8 cellular contexts compared by ENCODE assay signal in the genomic region with DNA sequence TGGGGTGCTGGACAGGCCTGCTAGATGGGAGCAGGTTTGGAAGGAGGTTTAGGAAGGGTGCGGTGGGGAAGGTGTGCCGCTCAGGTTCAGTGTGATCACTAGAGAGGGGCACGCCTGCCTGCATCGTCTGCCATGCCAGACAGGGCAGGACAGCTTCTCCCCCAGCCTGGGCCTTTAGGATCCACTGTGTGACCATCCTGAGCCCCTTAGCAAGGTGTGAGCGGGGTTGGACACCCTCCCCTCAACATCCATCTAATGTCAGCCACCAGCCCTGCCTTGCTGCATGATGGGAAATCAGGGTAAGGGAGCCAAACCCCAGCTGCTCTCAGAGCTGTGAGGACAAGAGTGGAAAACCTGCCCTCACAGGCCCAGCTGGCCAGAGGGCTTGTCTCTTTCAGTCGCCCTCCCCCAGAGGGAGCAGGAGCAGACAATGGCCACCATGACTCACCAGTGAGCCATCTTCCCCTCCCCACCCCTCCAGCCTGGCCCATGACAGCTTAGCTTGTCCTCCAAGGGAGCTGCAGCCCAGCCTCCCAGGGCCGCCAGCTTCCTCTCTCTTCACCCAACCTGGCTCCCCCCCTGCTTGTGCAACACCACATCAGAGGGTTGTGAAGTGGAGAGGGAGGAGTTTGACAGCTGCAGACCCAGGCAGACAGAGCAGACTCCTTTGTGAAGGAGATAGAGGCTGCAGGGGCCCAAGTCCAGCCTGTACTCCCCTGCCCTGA. TPM values are rescaled to one million over a fixed set of nuclear protein-coding genes. Genes with fewer than 3 reads are reported as not detected.
DNase-seq lines count a peak whose midpoint lies in the region; ATAC-seq, FAIRE-seq and TF ChIP-seq lines count a peak whose summit lies in the region.

No MANE protein-coding gene starts in this region.

- no peaks in the 10 kb centered on the region for H3K9me3 ChIP-seq in HEK293 (ENCODE audit: control insufficient read depth, insufficient read depth, low read depth, low read length)
- no peaks in the 10 kb centered on the region for H3K9me3 ChIP-seq in H1 (ENCODE audit: insufficient read depth in 2 of 2, low read depth in 1 of 2, low read length in 1 of 2)
- H3K9me3 ChIP-seq in mesenchymal stem cell (ENCODE audit: control insufficient read depth, low read length), result no peaks in the 10 kb centered on the region

- H3K9ac ChIP-seq in H1 (replicated peaks in 1 of 4; ENCODE audit: extremely low read depth in 1 of 4, low read depth in 3 of 4, low read length in 3 of 4), result no peak overlapping the region
- peak overlapping the region; percentile 29 for H3K9ac ChIP-seq in mesenchymal stem cell (ENCODE audit: low read length)

- TF ChIP-seq CTCF in HEK293 (tag by site-specific recombination; IDR thresholded peaks at IDR 0.05), result no peak; the same call in 1 of the 2 replicates
- TF ChIP-seq CTCF in H1 (IDR thresholded peaks at IDR 0.05; ENCODE audit: control extremely low read depth in 1 of 3, insufficient read depth in 1 of 3, low read depth in 1 of 3, low read length in 3 of 3), result no peak

- peak in 1 of 2 experiments; percentile 62; a peak in 2 of 3 replicates for TF ChIP-seq POLR2A in H1 (IDR thresholded peaks at IDR 0.05; ENCODE audit: control extremely low read depth in 1 of 2, low read depth in 2 of 2, low read length in 2 of 2)

- H2BK12ac ChIP-seq in H1 (ENCODE audit: low read depth, low read length) (peak overlapping the region; percentile 97), mesenchymal stem cell (ENCODE audit: low read length in 2 of 2) (peak overlapping the region; percentile 87 to 98)

- DNase-seq in ACHN (peak; percentile 98), NOMO-1 treated with DMSO at 0.1 percent for 48 hours (lab: John Stamatoyannopoulos, UW; ENCODE audit: unreplicated experiment) (peak; percentile 99), H1 (ENCODE audit: low read depth in 1 of 2, low spot score in 2 of 2) (peak; percentile 73 to 87), mesenchymal stem cell (peak; percentile 99)
- DNase-seq in activated CD8-positive, alpha-beta memory T cell treated with anti-CD3 and anti-CD28 coated beads, Interleukin-2, amount 50 U/mL, for 24 hours (ENCODE audit: extremely low read depth), result peak; percentile 60
- peak; percentile 80 for DNase-seq in stimulated activated CD8-positive, alpha-beta memory T cell treated with anti-CD3 and anti-CD28 coated beads, Interleukin-12 subunit alpha, Interleukin-12 subunit beta, amount 100 ng/mL, for 4 hours (ENCODE audit: low read depth)

- H4K20me1 ChIP-seq in H1 (replicated peaks in 1 of 2; ENCODE audit: control insufficient read depth in 1 of 2, insufficient read depth in 2 of 2, low read length in 2 of 2), result no peaks in the 10 kb centered on the region

- H2BK20ac ChIP-seq in H1 (ENCODE audit: low read length), result peak overlapping the region; percentile 68

- no peaks in the 10 kb centered on the region for H3K23me2 ChIP-seq in H1 (ENCODE audit: low read depth, low read length)

- peak overlapping the region; percentile 17 for H3K56ac ChIP-seq in H1 (replicated peaks; ENCODE audit: insufficient read length, low read depth, low read length)

- H3K4me1 ChIP-seq in HEK293 (ENCODE audit: control insufficient read depth, insufficient read depth, low read length) (no peaks in the 10 kb centered on the region), H1 (replicated peaks in 1 of 4; ENCODE audit: control insufficient read depth in 3 of 4, insufficient read depth in 4 of 4, low read length in 3 of 4) (peaks cover 9 to 26% (median 18%) of the 10 kb centered on the region in 4 experiments), mesenchymal stem cell (ENCODE audit: control insufficient read depth, insufficient read depth, low read depth, low read length) (peaks cover 39% of the 10 kb centered on the region)

- WGBS in H1 (ENCODE audit: extremely low coverage in 1 of 2, insufficient coverage in 1 of 2, insufficient read length in 1 of 2, insufficient replicate concordance in 2 of 2, low coverage in 1 of 2, low lambda C conversion rate in 2 of 2, missing lambda C conversion rate in 1 of 2), 2 experiments, result 65% methylated on average over 7 of the region's 7 CpGs; no CpG with 5 or more reads in 1 of the 2 experiments
- 70% methylated on average over 6 of the region's 7 CpGs for WGBS in mesenchymal stem cell

- no peak overlapping the region for H3K4me3 ChIP-seq in HEK293 (ENCODE audit: low read depth, low read length)
- no peak overlapping the region for H3K4me3 ChIP-seq in H1 (ENCODE audit: extremely low read depth in 1 of 4, insufficient read depth in 2 of 4, low read depth in 3 of 4, low read length in 4 of 4)
- no peak overlapping the region for H3K4me3 ChIP-seq in mesenchymal stem cell (ENCODE audit: insufficient read depth in 1 of 2, low read depth in 1 of 2, low read length in 2 of 2)

- peak overlapping the region; percentile 85 for H3K4ac ChIP-seq in H1 (replicated peaks; ENCODE audit: insufficient read length, low read depth, low read length)
- peak overlapping the region; percentile 79 to 84 for H3K4ac ChIP-seq in mesenchymal stem cell (ENCODE audit: low read depth in 1 of 2, low read length in 2 of 2)

- ATAC-seq in HG02678 (IDR thresholded peaks at IDR 0.05; ENCODE audit: unreplicated experiment), result no peak

- H3K14ac ChIP-seq in H1 (ENCODE audit: insufficient read length), result no peak overlapping the region
- peak overlapping the region in 1 of 2 experiments; percentile 63 for H3K14ac ChIP-seq in mesenchymal stem cell (ENCODE audit: low read length in 2 of 2)

- POLR2A ChIA-PET in HEK293 (lab: Yijun Ruan, JAX) (interaction anchor here (0.7 to 2.3 kb wide), 8 partner anchors 11 to 37 kb away, joined by 3 to 23 read pairs (median 5); a partner anchor contains a TSS), H1 (lab: Charles Lee; ENCODE audit: partially characterized antibody) (interaction anchor here (1.1 to 2.8 kb wide), 6 partner anchors 9 to 40 kb away, joined by 5 to 21 read pairs (median 8); a partner anchor contains a TSS)

- H3K27ac ChIP-seq in HEK293 (ENCODE audit: extremely low read depth, low read depth, low read length) (no peak overlapping the region), H1 (ENCODE audit: low read depth, low read length) (peak overlapping the region; percentile 56; the same call in 1 of the 2 replicates), mesenchymal stem cell (ENCODE audit: low read length, poor library complexity, severe bottlenecking) (peak overlapping the region; percentile 93)

- no peak for TF ChIP-seq EP300 in H1 (IDR thresholded peaks at IDR 0.05; ENCODE audit: borderline replicate concordance in 1 of 2, low read depth in 2 of 2, low read length in 2 of 2)

- H2AK5ac ChIP-seq in H1 (ENCODE audit: low read depth, low read length), result peak overlapping the region; percentile 91
- H2AK5ac ChIP-seq in mesenchymal stem cell (ENCODE audit: low read length, severe bottlenecking), result peak overlapping the region; percentile 96

- H3K18ac ChIP-seq in H1 (ENCODE audit: extremely low read depth, low read length), result peak overlapping the region; percentile 66
- H3K18ac ChIP-seq in mesenchymal stem cell (ENCODE audit: low read depth in 1 of 2, low read length in 2 of 2), result peak overlapping the region; percentile 85 to 93

- H3K79me1 ChIP-seq in H1 (ENCODE audit: low read depth, low read length) (no peaks in the 10 kb centered on the region), mesenchymal stem cell (replicated peaks; ENCODE audit: low read length, poor library complexity, severe bottlenecking) (no peaks in the 10 kb centered on the region)

- CTCF ChIA-PET in HEK293 (lab: Yijun Ruan, JAX), result interaction anchor here (0.6 to 4.7 kb wide), 9 partner anchors 10 to 239 kb away, joined by 3 to 39 read pairs (median 7); no protein-coding TSS in a partner anchor
- CTCF ChIA-PET in H1 (lab: Charles Lee; ENCODE audit: partially characterized antibody), result interaction anchor here (1.6 to 42.6 kb wide), 4 partner anchors 10 to 166 kb away, joined by 3 to 2424 read pairs (median 38); a partner anchor contains a TSS

- H2AFZ ChIP-seq in H1 (ENCODE audit: low read length), result no peak overlapping the region
- no peak overlapping the region for H2AFZ ChIP-seq in mesenchymal stem cell (ENCODE audit: low read depth, low read length)

- peak overlapping the region; percentile 31 for H4K5ac ChIP-seq in H1 (ENCODE audit: insufficient read length, low read depth, low read length)

- H2BK120ac ChIP-seq in H1 (replicated peaks; ENCODE audit: low read depth, low read length), result peak overlapping the region; percentile 12
- H2BK120ac ChIP-seq in mesenchymal stem cell (ENCODE audit: low read depth, low read length), result peak overlapping the region; percentile 75

- H3K79me2 ChIP-seq in H1 (ENCODE audit: control insufficient read depth in 1 of 2, insufficient read depth in 2 of 2, low read length in 2 of 2), result no peaks in the 10 kb centered on the region

- no peak; a peak in 2 of 4 replicates for TF ChIP-seq RAD21 in H1 (IDR thresholded peaks at IDR 0.05 in 1 of 2, conservative IDR thresholded peaks at IDR 0.05 in 1 of 2; ENCODE audit: low read depth in 2 of 2, low read length in 2 of 2)

- no peak for FAIRE-seq in H1 (lab: Jason Lieb, UNC)

- no peaks in the 10 kb centered on the region; a peak in 1 of 7 replicates for H3K27me3 ChIP-seq in H1 (replicated peaks in 1 of 4; ENCODE audit: control insufficient read depth in 3 of 4, extremely low read depth in 1 of 4, insufficient read depth in 3 of 4, low read length in 3 of 4)
- no peaks in the 10 kb centered on the region for H3K27me3 ChIP-seq in mesenchymal stem cell (ENCODE audit: control insufficient read depth in 1 of 2, insufficient read depth in 1 of 2, low read length in 2 of 2)

- peak overlapping the region; percentile 95 for H4K91ac ChIP-seq in H1 (replicated peaks; ENCODE audit: insufficient read length, low read length)
- peak overlapping the region; percentile 88 for H4K91ac ChIP-seq in mesenchymal stem cell (ENCODE audit: low read length)

- in situ Hi-C loops in ACHN (cut with HindIII; ENCODE audit: low pct_ligation_motif_present, low pct_unique_long_range_greater_than_20kb, low sequenced_read_pairs), result no loop called here

- peak overlapping the region; percentile 85; the same call in 1 of the 2 replicates for H2BK15ac ChIP-seq in H1 (ENCODE audit: low read length)
- peak overlapping the region; percentile 86 for H2BK15ac ChIP-seq in mesenchymal stem cell (ENCODE audit: low read depth, poor library complexity, severe bottlenecking)

- H3K23ac ChIP-seq in H1 (ENCODE audit: insufficient read length) (no peak overlapping the region), mesenchymal stem cell (ENCODE audit: low read length in 2 of 2) (no peak overlapping the region)

- H2BK5ac ChIP-seq in H1 (ENCODE audit: low read depth, low read length) (peak overlapping the region; percentile 90; the same call in 1 of the 2 replicates), mesenchymal stem cell (ENCODE audit: low read depth, low read length, poor library complexity, severe bottlenecking) (peak overlapping the region; percentile 36)

- H3K4me2 ChIP-seq in H1 (ENCODE audit: insufficient read depth in 1 of 2, low read depth in 2 of 2, low read length in 2 of 2), result peak overlapping the region; percentile 6 to 41; a peak in 2 of 4 replicates
- H3K4me2 ChIP-seq in mesenchymal stem cell (ENCODE audit: low read length, poor library complexity, severe bottlenecking), result no peak overlapping the region

- H4K8ac ChIP-seq in H1 (ENCODE audit: extremely low read depth, insufficient read depth, low read length) (no peak overlapping the region), mesenchymal stem cell (ENCODE audit: low read length) (peak overlapping the region; percentile 30)

- H3K36me3 ChIP-seq in HEK293 (ENCODE audit: control insufficient read depth in 2 of 2, insufficient read depth in 1 of 2, low read length in 2 of 2), result no peaks in the 10 kb centered on the region
- H3K36me3 ChIP-seq in H1 (ENCODE audit: control insufficient read depth in 2 of 4, insufficient read depth in 4 of 4, low read length in 3 of 4), result no peaks in the 10 kb centered on the region
- no peaks in the 10 kb centered on the region for H3K36me3 ChIP-seq in mesenchymal stem cell (ENCODE audit: control insufficient read depth in 1 of 2, insufficient read depth in 2 of 2, low read depth in 1 of 2, low read length in 2 of 2)

RNA-seq across cellular contexts. Expression of a gene that starts 37.0 kb away (rescaled TPM):
- total RNA-seq in H1 (2021; fragmentation: NEBNext Ultra II Directional; extraction: Animal tissue kit (Norgen Biotek cat#: 25700)), result 12.7 and 12.9 TPM in 2 replicates
- 9.4 and 14.5 TPM in 2 replicates for polyA plus RNA-seq in H1 (2011; rRNA removed)
- 8.0 TPM for polyA plus RNA-seq in H1 (2011; cell fraction: cytosol; rRNA removed)
- polyA plus RNA-seq in H1 (2011; cell fraction: nucleus; rRNA removed), result 13.3 TPM
- 13.2 to 13.7 TPM (median 13.5 TPM) in 4 replicates for polyA plus RNA-seq in H1 (2012, experiment 1 of 2)
- polyA plus RNA-seq in H1 (2012, experiment 2 of 2), result 12.2 TPM
- 5.4 TPM for polyA plus RNA-seq in H1 (2013, experiment 1 of 2)
- 5.1 TPM for polyA plus RNA-seq in H1 (2013, experiment 2 of 2)
- polyA minus RNA-seq in H1 (2011; rRNA and poly(A)+ RNA removed), result 12.4 and 13.8 TPM in 2 replicates
- polyA minus RNA-seq in H1 (2011; cell fraction: cytosol; rRNA and poly(A)+ RNA removed), result 15.0 TPM
- polyA minus RNA-seq in H1 (2011; cell fraction: nucleus; rRNA and poly(A)+ RNA removed), result 13.2 TPM
- polyA plus RNA-seq in mesenchymal stem cell (2013, experiment 1 of 2), result 2.9 TPM
- 2.9 TPM for polyA plus RNA-seq in mesenchymal stem cell (2013, experiment 2 of 2)

RNA-seq across cellular contexts. Expression of a gene that starts 56.8 kb away (rescaled TPM):
- 6.7 and 7.2 TPM in 2 replicates for total RNA-seq in H1 (2021; fragmentation: NEBNext Ultra II Directional; extraction: Animal tissue kit (Norgen Biotek cat#: 25700))
- polyA plus RNA-seq in H1 (2011; rRNA removed), result 6.8 and 9.7 TPM in 2 replicates
- 6.6 TPM for polyA plus RNA-seq in H1 (2011; cell fraction: cytosol; rRNA removed)
- 9.2 TPM for polyA plus RNA-seq in H1 (2011; cell fraction: nucleus; rRNA removed)
- 5.5 to 7.3 TPM (median 6.5 TPM) in 4 replicates for polyA plus RNA-seq in H1 (2012, experiment 1 of 2)
- polyA plus RNA-seq in H1 (2012, experiment 2 of 2), result 5.1 TPM
- 4.1 TPM for polyA plus RNA-seq in H1 (2013, experiment 1 of 2)
- polyA plus RNA-seq in H1 (2013, experiment 2 of 2), result 3.9 TPM
- polyA minus RNA-seq in H1 (2011; rRNA and poly(A)+ RNA removed), result 7.0 and 7.5 TPM in 2 replicates
- polyA minus RNA-seq in H1 (2011; cell fraction: cytosol; rRNA and poly(A)+ RNA removed), result 8.9 TPM
- polyA minus RNA-seq in H1 (2011; cell fraction: nucleus; rRNA and poly(A)+ RNA removed), result 6.3 TPM
- 1.8 TPM for polyA plus RNA-seq in mesenchymal stem cell (2013, experiment 1 of 2)
- 1.8 TPM for polyA plus RNA-seq in mesenchymal stem cell (2013, experiment 2 of 2)
